8 cellular contexts compared by ENCODE assay signal in genomic region chrX:18885317-18886004, GRCh38.
DNase-seq lines count a peak whose midpoint lies in the region; ATAC-seq and TF ChIP-seq lines count a peak whose summit lies in the region.

No MANE protein-coding gene starts in this region.

- H3K36me3 ChIP-seq in Karpas-422 (ENCODE audit: insufficient read depth, low read length) = no peaks in the 10 kb centered on the region
- H3K36me3 ChIP-seq in neural progenitor cell = no peaks in the 10 kb centered on the region

- H3K9me3 ChIP-seq in Karpas-422 (ENCODE audit: low read length) = no peaks in the 10 kb centered on the region
- H3K9me3 ChIP-seq in neural progenitor cell (ENCODE audit: low read depth) = no peaks in the 10 kb centered on the region

- H3K4me2 ChIP-seq in Karpas-422 (ENCODE audit: low read depth, low read length, poor library complexity, severe bottlenecking) (no peak overlapping the region), neural progenitor cell (peak overlapping the region; percentile 58)

- H3K4me3 ChIP-seq in Karpas-422 (ENCODE audit: low read length) = no peak overlapping the region; the same call in 1 of the 2 replicates
- H3K4me3 ChIP-seq in cardiac fibroblast (replicated peaks in 1 of 2; ENCODE audit: low read depth in 2 of 2, low read length in 2 of 2) = peak overlapping the region; percentile 11 to 41
- no peak overlapping the region for H3K4me3 ChIP-seq in neural progenitor cell

- H2AFZ ChIP-seq in Karpas-422 (ENCODE audit: low read length) (no peak overlapping the region), neural progenitor cell (replicated peaks) (no peak overlapping the region)

- H3K27ac Mint-ChIP-seq in neural progenitor cell = no peak overlapping the region

- H3K27me3 ChIP-seq in Karpas-422 (ENCODE audit: low read length) (no peaks in the 10 kb centered on the region), neural progenitor cell (peaks cover 17% of the 10 kb centered on the region)

- H3K4me1 Mint-ChIP-seq in neural progenitor cell = peaks cover 12% of the 10 kb centered on the region

- TF ChIP-seq CTCF in cardiac fibroblast (IDR thresholded peaks at IDR 0.05; ENCODE audit: low read depth, low read length) (no peak), neural progenitor cell (IDR thresholded peaks at IDR 0.05) (no peak)

- H3K36me3 Mint-ChIP-seq in neural progenitor cell = no peaks in the 10 kb centered on the region

- H3K27ac ChIP-seq in Karpas-422 (ENCODE audit: low read length) (no peak overlapping the region), neural progenitor cell (no peak overlapping the region)

- H3K9me3 Mint-ChIP-seq in neural progenitor cell = peaks cover 15% of the 10 kb centered on the region

- peak overlapping the region; percentile 68 for H3K9ac ChIP-seq in Karpas-422 (ENCODE audit: low read length)
- no peak overlapping the region for H3K9ac ChIP-seq in neural progenitor cell

- H4K20me1 ChIP-seq in Karpas-422 (ENCODE audit: insufficient read depth, low read depth, low read length) (no peaks in the 10 kb centered on the region), neural progenitor cell (ENCODE audit: low read depth) (no peaks in the 10 kb centered on the region)

- no peaks in the 10 kb centered on the region for H3F3A ChIP-seq in neural progenitor cell (ENCODE audit: low read depth)

- DNase-seq in activated CD4-positive, CD25-positive, alpha-beta regulatory T cell (lab: John Stamatoyannopoulos, UW) = no peak
- DNase-seq in Karpas-422 (no peak), cardiac fibroblast (ENCODE audit: low read depth in 2 of 2) (peak; percentile 18 to 48), neural progenitor cell (ENCODE audit: low spot score) (no peak), NCI-H1436 (lab: John Stamatoyannopoulos, UW) (no peak), DMS53 (lab: John Stamatoyannopoulos, UW) (no peak)

- H3K9me2 ChIP-seq in Karpas-422 (replicated peaks; ENCODE audit: insufficient read depth, low read length) = no peaks in the 10 kb centered on the region

- H3K27me3 Mint-ChIP-seq in neural progenitor cell (ENCODE audit: insufficient read depth, low read depth) = peaks cover 15% of the 10 kb centered on the region

- H3K4me1 ChIP-seq in Karpas-422 (ENCODE audit: low read length) (peaks cover 19% of the 10 kb centered on the region), neural progenitor cell (no peaks in the 10 kb centered on the region)

- H3K4me3 Mint-ChIP-seq in neural progenitor cell = no peak overlapping the region

- peak; percentile 14 to 30 for ATAC-seq in activated CD4-positive, CD25-positive, alpha-beta regulatory T cell treated with anti-CD3 and anti-CD28 coated beads, Interleukin-2, amount 50 U/mL, for 24 hours
- ATAC-seq in GM21717 (IDR thresholded peaks at IDR 0.05; ENCODE audit: unreplicated experiment) = no peak

- H3K79me2 ChIP-seq in Karpas-422 (ENCODE audit: low read length) (no peaks in the 10 kb centered on the region), neural progenitor cell (ENCODE audit: low read depth) (no peaks in the 10 kb centered on the region)

Comparison
In these comparisons a context has a peak if more than half of its experiments do, and no peak if none do; other contexts are left out.
1. DNase-seq: peak in cardiac fibroblast (2 of 2); none in activated CD4-positive, CD25-positive, alpha-beta regulatory T cell (0 of 4), Karpas-422 (single experiment), neural progenitor cell (single experiment), NCI-H1436 (single experiment) and DMS53 (single experiment).
2. H3K4me3 ChIP-seq: peak in cardiac fibroblast (2 of 2); none in Karpas-422 (single experiment) and neural progenitor cell (single experiment).